Comparison of ENCODE assay signal across 8 cellular contexts in genomic region chr11:70202898-70203748, GRCh38. TPM values are rescaled to one million over a fixed set of nuclear protein-coding genes. Genes with fewer than 3 reads are reported as not detected.
DNase-seq lines count a peak whose midpoint lies in the region; ATAC-seq and TF ChIP-seq lines count a peak whose summit lies in the region.

TSS of gene FADD (plus strand) at chr11:70203296. CDS start at chr11:70203460, 164 bp downstream.

- peak within 1 kb of the TSS; percentile 97 for H3K27ac ChIP-seq in HUES6 (ENCODE audit: low read depth, low read length)
- H3K27ac ChIP-seq in OCI-LY7 (ENCODE audit: low read depth, low read length, poor library complexity, severe bottlenecking): peak within 1 kb of the TSS; percentile 64
- peak within 1 kb of the TSS; percentile 83 to 96 for H3K27ac ChIP-seq in mucosa of rectum (ENCODE audit: low read depth in 2 of 2, low read length in 2 of 2)

- CTCF ChIA-PET in Caco-2 (lab: Charles Lee): interaction anchor here (0.6 to 2.1 kb wide), 8 partner anchors 30 to 571 kb away, joined by 3 to 7 read pairs (median 4); partner anchors contain the start of gene PPFIA1
- CTCF ChIA-PET in OCI-LY7 (lab: Charles Lee; ENCODE audit: unreplicated experiment): interaction anchor here (1.0 kb wide), 1 partner anchor 27 kb away, joined by 3 read pairs; no protein-coding TSS in a partner anchor

- H4K20me1 ChIP-seq in OCI-LY7 (ENCODE audit: insufficient read depth, low read length): peaks cover 21% of the 10 kb centered on the region

- intact Hi-C loops in Caco-2 (cut with micrococcal nuclease; ENCODE audit: unreplicated experiment) (loop anchor here (1.0 to 2.0 kb wide), 2 partner anchors 40 to 67 kb away; partner anchors contain the start of gene PPFIA1), OCI-LY7 (cut with micrococcal nuclease; ENCODE audit: unreplicated experiment) (loop anchor here (2.0 kb wide), 1 partner anchor 68 kb away; the partner anchor contains the start of gene PPFIA1)

- H3K9ac ChIP-seq in HUES6 (ENCODE audit: low read length) (peak within 1 kb of the TSS; percentile 100), mucosa of rectum (ENCODE audit: low read depth in 1 of 2, low read length in 2 of 2) (peak within 1 kb of the TSS; percentile 94 to 96)

- H3K9me2 ChIP-seq in OCI-LY7 (ENCODE audit: insufficient read depth, low read length): no peaks in the 10 kb centered on the region

- peak within 1 kb of the TSS; percentile 65; the same call in 1 of the 2 replicates for H2AFZ ChIP-seq in OCI-LY7 (ENCODE audit: low read length)

- H3K27me3 ChIP-seq in Caco-2 (replicated peaks; ENCODE audit: control insufficient read depth, insufficient read depth, low read length) (no peaks in the 10 kb centered on the region), HUES6 (ENCODE audit: control insufficient read depth, insufficient read depth, low read length) (no peaks in the 10 kb centered on the region), mucosa of rectum (ENCODE audit: control insufficient read depth in 2 of 2, insufficient read depth in 2 of 2, low read length in 2 of 2) (no peaks in the 10 kb centered on the region)

- peaks cover 48% of the 10 kb centered on the region for H3K79me2 ChIP-seq in OCI-LY7 (ENCODE audit: insufficient read depth, low read depth, low read length)

- H3K36me3 Mint-ChIP-seq in Caco-2 (ENCODE audit: insufficient read depth, unreplicated experiment): peaks cover 61% of the 10 kb centered on the region

- H3K4me1 ChIP-seq in Caco-2: peaks cover 17% of the 10 kb centered on the region
- H3K4me1 ChIP-seq in HUES6 (ENCODE audit: control insufficient read depth, insufficient read depth, low read length): peaks cover 29% of the 10 kb centered on the region
- peaks cover 22% of the 10 kb centered on the region for H3K4me1 ChIP-seq in OCI-LY7 (ENCODE audit: insufficient read depth, low read length, poor library complexity, severe bottlenecking)
- peaks cover 11 to 17% of the 10 kb centered on the region in 2 donors for H3K4me1 ChIP-seq in mucosa of rectum (ENCODE audit: control insufficient read depth in 2 of 2, insufficient read depth in 2 of 2, low read length in 2 of 2)

- peak within 1 kb of the TSS; percentile 79 for H3K27ac Mint-ChIP-seq in Caco-2 (ENCODE audit: unreplicated experiment)

- peaks cover 16% of the 10 kb centered on the region for H3K4me1 Mint-ChIP-seq in Caco-2 (ENCODE audit: low read depth, unreplicated experiment)

- H3K9me3 ChIP-seq in Caco-2 (peaks cover 14% of the 10 kb centered on the region), HUES6 (ENCODE audit: control insufficient read depth, insufficient read depth, low read depth, low read length) (no peaks in the 10 kb centered on the region; the same call in 1 of the 2 replicates), OCI-LY7 (ENCODE audit: low read length) (no peaks in the 10 kb centered on the region), mucosa of rectum (ENCODE audit: control insufficient read depth in 2 of 2, low read length in 2 of 2) (no peaks in the 10 kb centered on the region)

- H3K36me3 ChIP-seq in Caco-2 (ENCODE audit: control insufficient read depth, insufficient read depth, low read length) (peaks cover 7% of the 10 kb centered on the region), HUES6 (ENCODE audit: control insufficient read depth, insufficient read depth, low read length) (peaks cover 34% of the 10 kb centered on the region), OCI-LY7 (ENCODE audit: insufficient read depth, low read length) (peaks cover 41% of the 10 kb centered on the region), mucosa of rectum (ENCODE audit: control insufficient read depth in 2 of 2, insufficient read depth in 2 of 2, low read length in 2 of 2) (peaks cover 17 to 28% of the 10 kb centered on the region in 2 donors)

- peak within 1 kb of the TSS; percentile 91 for H3K4me3 Mint-ChIP-seq in Caco-2 (ENCODE audit: unreplicated experiment)

- H3K9me3 Mint-ChIP-seq in Caco-2 (ENCODE audit: unreplicated experiment): no peaks in the 10 kb centered on the region

- H3K4me2 ChIP-seq in OCI-LY7 (ENCODE audit: low read length): peak within 1 kb of the TSS; percentile 99

- BruUV-seq in Caco-2 (replicated peaks; lab: Mats Ljungman, UMichigan): no TSS peak
- BruUV-seq in OCI-LY7 (replicated peaks; lab: Mats Ljungman, UMichigan): no TSS peak

- H3K27me3 Mint-ChIP-seq in Caco-2 (ENCODE audit: insufficient read depth, unreplicated experiment): no peaks in the 10 kb centered on the region

- POLR2A ChIA-PET in Caco-2 (lab: Charles Lee): interaction anchor here (0.6 to 1.0 kb wide), 6 partner anchors 28 to 270 kb away, joined by 3 to 11 read pairs (median 4); no protein-coding TSS in a partner anchor
- POLR2A ChIA-PET in OCI-LY7 (lab: Charles Lee): no interaction called here

- peak within 1 kb of the TSS; percentile 94 for H3K4me3 ChIP-seq in Caco-2 (ENCODE audit: low read depth, low read length)
- H3K4me3 ChIP-seq in HUES6 (ENCODE audit: low read depth, low read length): peak within 1 kb of the TSS; percentile 95
- peak within 1 kb of the TSS; percentile 93 for H3K4me3 ChIP-seq in OCI-LY7 (ENCODE audit: low read depth, low read length, poor library complexity, severe bottlenecking)
- H3K4me3 ChIP-seq in epithelial cell of proximal tubule (ENCODE audit: low read depth, low read length): peak within 1 kb of the TSS; percentile 90
- H3K4me3 ChIP-seq in mucosa of rectum (ENCODE audit: low read length in 2 of 2): peak within 1 kb of the TSS; percentile 90 to 95

- peak; percentile 97 to 98 for DNase-seq in Caco-2
- peak; percentile 96 for DNase-seq in OCI-LY7 (ENCODE audit: low spot score)
- peak; percentile 84 for DNase-seq in activated T-cell treated with anti-CD3 and anti-CD28 coated beads for 4 hours
- no peak for DNase-seq in epithelial cell of proximal tubule (ENCODE audit: low read depth)
- DNase-seq in stimulated activated CD8-positive, alpha-beta memory T cell treated with anti-CD3 and anti-CD28 coated beads, Interleukin-4, amount 100 ng/mL, for 4 hours (ENCODE audit: low read depth in 2 of 2, low spot score in 1 of 2): peak; percentile 83 to 84

- ATAC-seq in GM21367 (IDR thresholded peaks at IDR 0.05; ENCODE audit: unreplicated experiment): peak; percentile 67

- no peak for TF ChIP-seq CTCF in Caco-2 (IDR thresholded peaks at IDR 0.05; ENCODE audit: insufficient read depth in 1 of 2, low read depth in 1 of 2, low read length in 1 of 2, severe bottlenecking in 1 of 2, unreplicated experiment in 1 of 2)
- TF ChIP-seq CTCF in OCI-LY7 (conservative IDR thresholded peaks at IDR 0.05; ENCODE audit: low read length): no peak
- no peak for TF ChIP-seq CTCF in epithelial cell of proximal tubule (conservative IDR thresholded peaks at IDR 0.05; ENCODE audit: low read depth, low read length)

RNA-seq across cellular contexts. Expression of gene FADD, which starts in this region (rescaled TPM):
- 45.8 and 51.3 TPM in 2 replicates for total RNA-seq in Caco-2 (2022)
- 27.5 and 34.1 TPM in 2 replicates for total RNA-seq in OCI-LY7 (2014; rRNA removed; shearing (Covaris generic))
- 26.7 and 32.9 TPM in 2 replicates for total RNA-seq in OCI-LY7 (2022)
- 39.0 and 39.7 TPM in 2 replicates for total RNA-seq in epithelial cell of proximal tubule
